ENCODE assay signal across 8 cellular contexts in genomic region chr3:150409125-150409526, GRCh38. TPM values are rescaled to one million over a fixed set of nuclear protein-coding genes. Genes with fewer than 3 reads are reported as not detected.
DNase-seq lines count a peak whose midpoint lies in the region; ATAC-seq and TF ChIP-seq lines count a peak whose summit lies in the region.

No MANE protein-coding gene starts in this region.

- peaks cover 30% of the 10 kb centered on the region for H3K4me1 Mint-ChIP-seq in activated naive CD4-positive, alpha-beta T cell treated with anti-CD3 and anti-CD28 coated beads for 36 hours (ENCODE audit: low read depth)

- peak overlapping the region; percentile 99 for H3K27ac Mint-ChIP-seq in activated naive CD4-positive, alpha-beta T cell treated with anti-CD3 and anti-CD28 coated beads for 36 hours

- peaks cover 20% of the 10 kb centered on the region for H3K36me3 ChIP-seq in WERI-Rb-1
- no peaks in the 10 kb centered on the region for H3K36me3 ChIP-seq in left ventricle myocardium inferior
- H3K36me3 ChIP-seq in skeletal muscle tissue (ENCODE audit: control insufficient read depth in 3 of 3, insufficient read depth in 3 of 3, low read length in 3 of 3) = peaks cover 0 to 4% (median 0%) of the 10 kb centered on the region in 3 donors

- H3K27me3 Mint-ChIP-seq in activated naive CD4-positive, alpha-beta T cell treated with anti-CD3 and anti-CD28 coated beads for 36 hours (ENCODE audit: low read depth) = no peaks in the 10 kb centered on the region

- no peak for DNase-seq in activated naive CD4-positive, alpha-beta T cell treated with anti-CD3 and anti-CD28 coated beads for 36 hours
- no peak for DNase-seq in activated naive CD4-positive, alpha-beta T cell treated with anti-CD3 and anti-CD28 coated beads, Interleukin-2, amount 50 U/mL, for 16 hours
- DNase-seq in WERI-Rb-1 (peak; percentile 28), left ventricle myocardium inferior (no peak), activated gamma-delta T cell treated with Interleukin-2 at 50 U/mL for 16 hours (no peak)

- H3K27me3 ChIP-seq in WERI-Rb-1 (ENCODE audit: insufficient read depth, low read depth, severe bottlenecking) (no peaks in the 10 kb centered on the region), left ventricle myocardium inferior (ENCODE audit: low read depth) (no peaks in the 10 kb centered on the region), skeletal muscle tissue (ENCODE audit: control insufficient read depth in 3 of 3, insufficient read depth in 3 of 3, low read length in 3 of 3) (no peaks in the 10 kb centered on the region)

- no peaks in the 10 kb centered on the region for H3K9me3 Mint-ChIP-seq in activated naive CD4-positive, alpha-beta T cell treated with anti-CD3 and anti-CD28 coated beads for 36 hours

- H3K9ac ChIP-seq in skeletal muscle tissue (ENCODE audit: low read depth in 1 of 3, low read length in 3 of 3) = peak overlapping the region; percentile 94 to 98 (median 96)

- H3K9me3 ChIP-seq in WERI-Rb-1 (ENCODE audit: severe bottlenecking) (no peaks in the 10 kb centered on the region), left ventricle myocardium inferior (replicated peaks) (no peaks in the 10 kb centered on the region), skeletal muscle tissue (ENCODE audit: control insufficient read depth in 3 of 3, low read length in 3 of 3) (no peaks in the 10 kb centered on the region)

- H3K4me1 ChIP-seq in left ventricle myocardium inferior (peaks cover 72% of the 10 kb centered on the region), skeletal muscle tissue (ENCODE audit: control insufficient read depth in 3 of 3, insufficient read depth in 3 of 3, low read length in 3 of 3) (peaks cover 8 to 22% (median 17%) of the 10 kb centered on the region in 3 donors)

- intact Hi-C loops in activated naive CD4-positive, alpha-beta T cell treated with anti-CD3 and anti-CD28 coated beads for 36 hours (cut with micrococcal nuclease) = loop anchor here (2.0 to 10.0 kb wide), 4 partner anchors 438 to 1718 kb away; partner anchors contain the start of genes COMMD2, PFN2 and RNF13
- intact Hi-C loops in left ventricle myocardium inferior (cut with micrococcal nuclease) = no loop called here

- CTCF ChIA-PET in activated naive CD4-positive, alpha-beta T cell treated with anti-CD3 and anti-CD28 coated beads for 36 hours (lab: Charles Lee) = interaction anchor here (0.9 to 5.6 kb wide), 6 partner anchors 22 to 182 kb away, joined by 3 to 40 read pairs (median 4); no protein-coding TSS in a partner anchor

- H3K27ac ChIP-seq in WERI-Rb-1 (peak overlapping the region; percentile 99), left ventricle myocardium inferior (replicated peaks) (peak overlapping the region; percentile 100), skeletal muscle tissue (ENCODE audit: low read depth, low read length) (peak overlapping the region; percentile 99)

- TF ChIP-seq CTCF in WERI-Rb-1 (IDR thresholded peaks at IDR 0.05; ENCODE audit: low read depth, low read length) (no peak), left ventricle myocardium inferior (IDR thresholded peaks at IDR 0.05; ENCODE audit: borderline replicate concordance) (no peak)

- H3K4me3 ChIP-seq in WERI-Rb-1 (ENCODE audit: low read depth, low read length) (peak overlapping the region; percentile 77), left ventricle myocardium inferior (peak overlapping the region; percentile 88), skeletal muscle tissue (ENCODE audit: low read length in 3 of 3) (peak overlapping the region; percentile 96 to 98 (median 97))

- no peak for ATAC-seq in HG02938 (IDR thresholded peaks at IDR 0.05; ENCODE audit: unreplicated experiment)
- no peak for ATAC-seq in GM18861 (IDR thresholded peaks at IDR 0.05; ENCODE audit: unreplicated experiment)

- H3K4me3 Mint-ChIP-seq in activated naive CD4-positive, alpha-beta T cell treated with anti-CD3 and anti-CD28 coated beads for 36 hours = peak overlapping the region; percentile 77

- H3K36me3 Mint-ChIP-seq in activated naive CD4-positive, alpha-beta T cell treated with anti-CD3 and anti-CD28 coated beads for 36 hours (ENCODE audit: low read depth) = peaks cover 18% of the 10 kb centered on the region

RNA-seq across cellular contexts. Expression of gene TSC22D2, which starts 1.0 kb away (rescaled TPM):
- total RNA-seq in activated naive CD4-positive, alpha-beta T cell treated with anti-CD3 and anti-CD28 coated beads for 36 hours = 10 to 100 TPM; 13.0 to 13.7 TPM
- total RNA-seq in left ventricle myocardium inferior (21.9 TPM), skeletal muscle tissue (12.0 TPM)
